31 cellular contexts compared by ENCODE assay signal in the genomic region with DNA sequence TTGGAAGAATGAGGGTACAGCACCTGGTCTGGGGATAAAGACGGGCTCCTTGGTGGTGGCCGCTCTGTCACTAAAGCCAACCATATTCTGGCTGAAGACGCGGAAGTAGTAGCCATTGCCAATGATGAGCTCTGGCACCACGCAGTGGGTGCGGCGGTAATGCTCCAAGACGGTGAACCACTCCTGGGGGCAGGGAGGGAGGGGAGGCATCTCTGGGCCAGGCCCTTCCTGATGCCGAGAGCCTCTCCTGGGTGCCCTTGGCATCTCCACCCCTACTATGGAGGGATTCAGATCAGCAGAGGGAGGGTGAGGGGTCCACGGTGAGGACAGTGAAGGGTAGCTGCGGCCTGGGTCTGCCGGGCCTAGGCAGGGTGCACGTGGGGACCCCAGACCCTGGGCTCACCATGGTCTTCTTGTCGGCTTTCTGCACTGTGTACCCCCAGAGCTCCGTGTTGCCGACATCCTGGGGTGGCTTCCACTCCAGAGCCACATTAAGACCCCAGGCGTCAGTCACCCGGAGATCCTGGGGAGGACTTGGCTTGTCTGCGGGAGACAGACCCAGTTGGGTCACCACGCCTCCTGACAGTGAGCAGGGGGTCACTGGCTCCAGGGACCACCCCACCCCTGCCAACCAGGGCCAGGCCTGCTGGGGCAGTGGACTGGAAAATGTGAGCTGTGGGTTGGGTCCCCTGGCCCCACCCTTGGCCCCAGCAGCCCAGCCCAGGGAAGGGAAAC. TPM values are rescaled to one million over a fixed set of nuclear protein-coding genes. Genes with fewer than 3 reads are reported as not detected.
A peak's percentile ranks its signal among the peaks of the same experiment; 100 is the strongest.
DNase-seq lines count a peak whose midpoint lies in the region; ATAC-seq, FAIRE-seq and TF ChIP-seq lines count a peak whose summit lies in the region.
"Had no signal": no experiment of that assay in that cellular context is flagged by ENCODE, and none has a peak within 500 bp of the region (broad histone marks: within the 10 kb centered on the region; RNA-seq: fewer than 3 reads in every experiment).

No MANE protein-coding gene starts in this region.

- H2AK5ac ChIP-seq in H1 (ENCODE audit: low read depth, low read length) = no peak overlapping the region

- H2BK15ac ChIP-seq in H1 (ENCODE audit: low read length) = no peak overlapping the region

- no peak overlapping the region for H4K91ac ChIP-seq in H1 (replicated peaks; ENCODE audit: insufficient read length, low read length)

- peaks cover 0 to 12% (median 2%) of the 10 kb centered on the region in 4 experiments; a peak in 4 of 8 replicates for H3K36me3 ChIP-seq in H1 (ENCODE audit: control insufficient read depth in 2 of 4, insufficient read depth in 4 of 4, low read length in 3 of 4)
- no peaks in the 10 kb centered on the region for H3K36me3 ChIP-seq in neural progenitor cell
- H3K36me3 ChIP-seq in vagina = peaks cover 0 to 24% of the 10 kb centered on the region in 2 donors
- H3K36me3 ChIP-seq in lower lobe of right lung = no peaks in the 10 kb centered on the region

- no peak overlapping the region for H3K56ac ChIP-seq in H1 (replicated peaks; ENCODE audit: insufficient read length, low read depth, low read length)

- no peak overlapping the region for H2BK5ac ChIP-seq in H1 (ENCODE audit: low read depth, low read length)

- H3K27me3 ChIP-seq in right cardiac atrium (ENCODE audit: control insufficient read depth, insufficient read depth) = no peaks in the 10 kb centered on the region
- no peaks in the 10 kb centered on the region for H3K27me3 ChIP-seq in H1 (replicated peaks in 1 of 4; ENCODE audit: control insufficient read depth in 3 of 4, extremely low read depth in 1 of 4, insufficient read depth in 3 of 4, low read length in 3 of 4)
- no peaks in the 10 kb centered on the region for H3K27me3 ChIP-seq in neural progenitor cell
- H3K27me3 ChIP-seq in vagina = no peaks in the 10 kb centered on the region
- no peaks in the 10 kb centered on the region for H3K27me3 ChIP-seq in lower lobe of right lung (ENCODE audit: low read depth)

- H4K20me1 ChIP-seq in H1 (replicated peaks in 1 of 2; ENCODE audit: control insufficient read depth in 1 of 2, insufficient read depth in 2 of 2, low read length in 2 of 2) (peaks cover 0 to 2% of the 10 kb centered on the region in 2 experiments), neural progenitor cell (ENCODE audit: low read depth) (no peaks in the 10 kb centered on the region)

- POLR2A ChIA-PET in H1 (lab: Charles Lee; ENCODE audit: partially characterized antibody) = interaction anchor here (0.6 to 1.1 kb wide), 2 partner anchors 22 to 159 kb away, joined by 3 read pairs; no protein-coding TSS in a partner anchor

- H3K9me3 Mint-ChIP-seq in neural progenitor cell = no peaks in the 10 kb centered on the region
- H3K9me3 Mint-ChIP-seq: CD4-positive, alpha-beta memory T cell had no signal

- H3K4me2 ChIP-seq in H1 (ENCODE audit: insufficient read depth in 1 of 2, low read depth in 2 of 2, low read length in 2 of 2) (no peak overlapping the region), neural progenitor cell (no peak overlapping the region)

- no peaks in the 10 kb centered on the region for H3K79me2 ChIP-seq in H1 (ENCODE audit: control insufficient read depth in 1 of 2, insufficient read depth in 2 of 2, low read length in 2 of 2)
- H3K79me2 ChIP-seq in neural progenitor cell (ENCODE audit: low read depth) = no peaks in the 10 kb centered on the region

- DNase-seq in right cardiac atrium (peak in 2 of 3 donors; percentile 45 to 48), left cardiac atrium (no peak), H1 (ENCODE audit: low read depth in 1 of 2, low spot score in 2 of 2) (no peak), neural progenitor cell (ENCODE audit: low spot score) (peak; percentile 1), vagina (ENCODE audit: extremely low spot score in 2 of 2) (no peak), lower lobe of right lung (no peak), dedifferentiated amniotic fluid mesenchymal stem cell (ENCODE audit: extremely low spot score) (no peak)
- DNase-seq: C1 segment of cervical spinal cord, COR-L47, DMS79 treated with DMSO at 0.1 percent for 48 hours, GOT3, Kasumi-1, NCI-H1092 treated with DMSO at 0.1 percent for 48 hours, NCI-H1436, NCI-H187, NCI-H2081 treated with DMSO at 0.1 percent for 48 hours, NCI-H2171, NCI-H226, NCI-H510A, NCI-H69, SIG-M5 had no signal

- intact Hi-C loops in right cardiac atrium (cut with DNase I) = no loop called here
- intact Hi-C loops in left cardiac atrium (cut with DNase I) = no loop called here
- intact Hi-C loops in vagina (cut with DNase I) = no loop called here
- intact Hi-C loops in lower lobe of right lung (cut with DNase I) = no loop called here

- CTCF ChIA-PET in H1 (lab: Charles Lee; ENCODE audit: partially characterized antibody) = interaction anchor here (1.0 to 1.8 kb wide), 4 partner anchors 17 to 70 kb away, joined by 3 to 7 read pairs (median 5); no protein-coding TSS in a partner anchor

- no peak overlapping the region for H3K4me3 ChIP-seq in right cardiac atrium (ENCODE audit: low read length)
- no peak overlapping the region for H3K4me3 ChIP-seq in H1 (ENCODE audit: extremely low read depth in 1 of 4, insufficient read depth in 2 of 4, low read depth in 3 of 4, low read length in 4 of 4)
- H3K4me3 ChIP-seq in neural progenitor cell = no peak overlapping the region
- H3K4me3 ChIP-seq in vagina = no peak overlapping the region
- H3K4me3 ChIP-seq in lower lobe of right lung = no peak overlapping the region
- H3K4me3 ChIP-seq: K562, SK-N-MC had no signal

- no peaks in the 10 kb centered on the region for H3K36me3 Mint-ChIP-seq in neural progenitor cell

- no peak overlapping the region for H3K14ac ChIP-seq in H1 (ENCODE audit: insufficient read length)

- no peak for TF ChIP-seq EP300 in H1 (IDR thresholded peaks at IDR 0.05; ENCODE audit: borderline replicate concordance in 1 of 2, low read depth in 2 of 2, low read length in 2 of 2)

- no peak for ATAC-seq in right cardiac atrium
- ATAC-seq in left cardiac atrium = no peak
- ATAC-seq in lower lobe of right lung = no peak
- ATAC-seq: HCT116, K562, Panc1 had no signal

- H3K9ac ChIP-seq in H1 (replicated peaks in 1 of 4; ENCODE audit: extremely low read depth in 1 of 4, low read depth in 3 of 4, low read length in 3 of 4) (no peak overlapping the region), neural progenitor cell (no peak overlapping the region)

- H3K4ac ChIP-seq in H1 (replicated peaks; ENCODE audit: insufficient read length, low read depth, low read length) = no peak overlapping the region

- peaks cover 3% of the 10 kb centered on the region for H3F3A ChIP-seq in neural progenitor cell (ENCODE audit: low read depth)

- WGBS in right cardiac atrium = 85% methylated on average over 20 of the region's 20 CpGs
- WGBS in H1 (ENCODE audit: extremely low coverage in 1 of 2, insufficient coverage in 1 of 2, insufficient read length in 1 of 2, insufficient replicate concordance in 2 of 2, low coverage in 1 of 2, low lambda C conversion rate in 2 of 2, missing lambda C conversion rate in 1 of 2), 2 experiments = 86% methylated on average over 16 of the region's 20 CpGs; no CpG with 5 or more reads in 1 of the 2 experiments

- H3K27ac ChIP-seq in right cardiac atrium (ENCODE audit: low read length) = no peak overlapping the region
- H3K27ac ChIP-seq in H1 (ENCODE audit: low read depth, low read length) = no peak overlapping the region
- H3K27ac ChIP-seq in neural progenitor cell = no peak overlapping the region
- H3K27ac ChIP-seq in vagina = no peak overlapping the region
- no peak overlapping the region for H3K27ac ChIP-seq in lower lobe of right lung
- H3K27ac ChIP-seq: RWPE1, SK-N-MC had no signal

- no peak for TF ChIP-seq CTCF in H1 (IDR thresholded peaks at IDR 0.05; ENCODE audit: control extremely low read depth in 1 of 3, insufficient read depth in 1 of 3, low read depth in 1 of 3, low read length in 3 of 3)
- TF ChIP-seq CTCF in neural progenitor cell (IDR thresholded peaks at IDR 0.05) = no peak
- TF ChIP-seq CTCF in vagina (IDR thresholded peaks at IDR 0.05) = no peak
- no peak for TF ChIP-seq CTCF in lower lobe of right lung (IDR thresholded peaks at IDR 0.05)

- H3K9me3 ChIP-seq in right cardiac atrium (ENCODE audit: control insufficient read depth, low read length) = no peaks in the 10 kb centered on the region
- H3K9me3 ChIP-seq in H1 (ENCODE audit: insufficient read depth in 2 of 2, low read depth in 1 of 2, low read length in 1 of 2) = no peaks in the 10 kb centered on the region
- H3K9me3 ChIP-seq in neural progenitor cell (ENCODE audit: low read depth) = no peaks in the 10 kb centered on the region
- no peaks in the 10 kb centered on the region for H3K9me3 ChIP-seq in vagina
- no peaks in the 10 kb centered on the region for H3K9me3 ChIP-seq in lower lobe of right lung

- H3K4me1 ChIP-seq in right cardiac atrium (ENCODE audit: control insufficient read depth, insufficient read depth, low read length) = no peaks in the 10 kb centered on the region
- no peaks in the 10 kb centered on the region for H3K4me1 ChIP-seq in H1 (replicated peaks in 1 of 4; ENCODE audit: control insufficient read depth in 3 of 4, insufficient read depth in 4 of 4, low read length in 3 of 4)
- H3K4me1 ChIP-seq in neural progenitor cell = no peaks in the 10 kb centered on the region
- H3K4me1 ChIP-seq in vagina = peaks cover 13% of the 10 kb centered on the region
- H3K4me1 ChIP-seq in lower lobe of right lung = peaks cover 7% of the 10 kb centered on the region

- H4K5ac ChIP-seq in H1 (ENCODE audit: insufficient read length, low read depth, low read length) = no peak overlapping the region

- H4K8ac ChIP-seq in H1 (ENCODE audit: extremely low read depth, insufficient read depth, low read length) = peak overlapping the region; percentile 28; the same call in 1 of the 2 replicates

- no peak overlapping the region for H3K4me3 Mint-ChIP-seq in neural progenitor cell
- H3K4me3 Mint-ChIP-seq: CD4-positive, alpha-beta memory T cell had no signal

- H2BK120ac ChIP-seq in H1 (replicated peaks; ENCODE audit: low read depth, low read length) = no peak overlapping the region

- H3K23ac ChIP-seq in H1 (ENCODE audit: insufficient read length) = no peak overlapping the region

- no peak overlapping the region for H3K18ac ChIP-seq in H1 (ENCODE audit: extremely low read depth, low read length)

- H2BK12ac ChIP-seq in H1 (ENCODE audit: low read depth, low read length) = no peak overlapping the region

- H3K23me2 ChIP-seq in H1 (ENCODE audit: low read depth, low read length) = no peaks in the 10 kb centered on the region

- no peaks in the 10 kb centered on the region; the same call in 1 of the 2 replicates for H3K79me1 ChIP-seq in H1 (ENCODE audit: low read depth, low read length)

- no peak for FAIRE-seq in H1 (lab: Jason Lieb, UNC)
- FAIRE-seq: GM12892, K562 had no signal

- TF ChIP-seq POLR2A in H1 (IDR thresholded peaks at IDR 0.05; ENCODE audit: control extremely low read depth in 1 of 2, low read depth in 2 of 2, low read length in 2 of 2) (no peak), vagina (IDR thresholded peaks at IDR 0.05) (no peak)

- H2BK20ac ChIP-seq in H1 (ENCODE audit: low read length) = no peak overlapping the region

- peaks cover 4% of the 10 kb centered on the region for H3K4me1 Mint-ChIP-seq in neural progenitor cell
- H3K4me1 Mint-ChIP-seq: CD4-positive, alpha-beta memory T cell had no signal

- H2AFZ ChIP-seq in H1 (ENCODE audit: low read length) = no peak overlapping the region
- no peak overlapping the region for H2AFZ ChIP-seq in neural progenitor cell (replicated peaks)

- no peak overlapping the region for H3K27ac Mint-ChIP-seq in neural progenitor cell

- TF ChIP-seq RAD21 in H1 (IDR thresholded peaks at IDR 0.05 in 1 of 2, conservative IDR thresholded peaks at IDR 0.05 in 1 of 2; ENCODE audit: low read depth in 2 of 2, low read length in 2 of 2) = no peak

- peaks cover 8% of the 10 kb centered on the region for H3K27me3 Mint-ChIP-seq in neural progenitor cell (ENCODE audit: insufficient read depth, low read depth)
- H3K27me3 Mint-ChIP-seq: CD4-positive, alpha-beta memory T cell had no signal

RNA-seq across cellular contexts. Expression of a gene that starts 19.5 kb away (rescaled TPM):
- total RNA-seq in right cardiac atrium = 1,000 to 10,000 TPM in 3 of 4 donors, 100 to 1,000 TPM in 1; 953 to 1,924 (median 1,412) TPM
- polyA plus RNA-seq in right cardiac atrium = 1,009 TPM
- 1,000 to 10,000 TPM in 1 of 2 donors, 100 to 1,000 TPM in 1; 966 to 1,049 TPM for total RNA-seq in left cardiac atrium
- total RNA-seq in H1 (2021; fragmentation: NEBNext Ultra II Directional; extraction: Animal tissue kit (Norgen Biotek cat#: 25700)) = not detected in 2 replicates
- polyA plus RNA-seq in H1 (2011; rRNA removed) = 0.02 and 0.05 TPM in 2 replicates
- polyA plus RNA-seq in H1 (2011; cell fraction: cytosol; rRNA removed) = 0.03 TPM
- 0.19 TPM for polyA plus RNA-seq in H1 (2011; cell fraction: nucleus; rRNA removed)
- 0.04 to 0.05 TPM in 2 of 4 replicates, not detected in the others for polyA plus RNA-seq in H1 (2012, experiment 1 of 2)
- not detected for polyA plus RNA-seq in H1 (2012, experiment 2 of 2)
- 0.02 TPM for polyA plus RNA-seq in H1 (2013, experiment 1 of 2)
- under 0.01 TPM for polyA plus RNA-seq in H1 (2013, experiment 2 of 2)
- 0.07 TPM in 1 of 2 replicates, not detected in the other for polyA minus RNA-seq in H1 (2011; rRNA and poly(A)+ RNA removed)
- not detected for polyA minus RNA-seq in H1 (2011; cell fraction: cytosol; rRNA and poly(A)+ RNA removed)
- polyA minus RNA-seq in H1 (2011; cell fraction: nucleus; rRNA and poly(A)+ RNA removed) = not detected
- total RNA-seq in neural progenitor cell (ENCODE audit: low replicate concordance) = 0.06 and 0.12 TPM in 2 replicates
- not detected for total RNA-seq in vagina
- 0.86 TPM for total RNA-seq in lower lobe of right lung
- total RNA-seq: A673; CD4-positive, alpha-beta memory T cell; HT-29; K562; M059J had no signal
- polyA plus RNA-seq: CD4-positive, alpha-beta memory T cell had no signal

RNA-seq across cellular contexts. Expression of a gene that starts 45.4 kb away (rescaled TPM):
- total RNA-seq in right cardiac atrium (10 to 100 TPM; 11.6 to 24.1 (median 18.6) TPM), left cardiac atrium (10 to 100 TPM; 19.5 to 31.4 TPM), neural progenitor cell (ENCODE audit: low replicate concordance) (not detected in 2 replicates), vagina (15.5 TPM), lower lobe of right lung (295 TPM)
- polyA plus RNA-seq in right cardiac atrium (5.9 TPM), H1 (2011; rRNA removed) (0.12 and 0.28 TPM in 2 replicates)
- not detected in 2 replicates for total RNA-seq in H1 (2021; fragmentation: NEBNext Ultra II Directional; extraction: Animal tissue kit (Norgen Biotek cat#: 25700))
- polyA plus RNA-seq in H1 (2011; cell fraction: cytosol; rRNA removed) = 0.23 TPM
- 0.27 TPM for polyA plus RNA-seq in H1 (2011; cell fraction: nucleus; rRNA removed)
- polyA plus RNA-seq in H1 (2012, experiment 1 of 2) = 0.20 to 0.33 TPM in 2 of 4 replicates, not detected in the others
- polyA plus RNA-seq in H1 (2012, experiment 2 of 2) = 0.21 TPM
- polyA plus RNA-seq in H1 (2013, experiment 1 of 2) = 0.14 TPM
- 0.20 TPM for polyA plus RNA-seq in H1 (2013, experiment 2 of 2)
- polyA minus RNA-seq in H1 (2011; rRNA and poly(A)+ RNA removed) = 0.60 TPM in 1 of 2 replicates, not detected in the other
- not detected for polyA minus RNA-seq in H1 (2011; cell fraction: cytosol; rRNA and poly(A)+ RNA removed)
- polyA minus RNA-seq in H1 (2011; cell fraction: nucleus; rRNA and poly(A)+ RNA removed) = not detected
- total RNA-seq: A673, HT-29, M059J had no signal

Comparison
In these comparisons a context has a peak if more than half of its experiments do, and no peak if none do; other contexts are left out.
1. DNase-seq: peak in right cardiac atrium (2 of 3) and neural progenitor cell (single experiment); none in left cardiac atrium (single experiment), H1 (0 of 2), vagina (0 of 2), lower lobe of right lung (single experiment) and dedifferentiated amniotic fluid mesenchymal stem cell (single experiment).
2. RNA of a gene that starts 19.5 kb away (total RNA-seq): 953 to 1,924 TPM in right cardiac atrium and 966 to 1,049 TPM in left cardiac atrium; 0.86 TPM in lower lobe of right lung (single experiment), 0.06 to 0.12 TPM in neural progenitor cell, not detected in H1 and not detected in vagina (single experiment); every median in the first group is over 100 times any median in the second.
3. RNA of a gene that starts 45.4 kb away (total RNA-seq): 295 TPM in lower lobe of right lung (single experiment), 19.5 to 31.4 TPM in left cardiac atrium, 11.6 to 24.1 TPM in right cardiac atrium and 15.5 TPM in vagina (single experiment); not detected in H1 and not detected in neural progenitor cell; every median in the first group is over 10 times any median in the second.